In the genomic region with DNA sequence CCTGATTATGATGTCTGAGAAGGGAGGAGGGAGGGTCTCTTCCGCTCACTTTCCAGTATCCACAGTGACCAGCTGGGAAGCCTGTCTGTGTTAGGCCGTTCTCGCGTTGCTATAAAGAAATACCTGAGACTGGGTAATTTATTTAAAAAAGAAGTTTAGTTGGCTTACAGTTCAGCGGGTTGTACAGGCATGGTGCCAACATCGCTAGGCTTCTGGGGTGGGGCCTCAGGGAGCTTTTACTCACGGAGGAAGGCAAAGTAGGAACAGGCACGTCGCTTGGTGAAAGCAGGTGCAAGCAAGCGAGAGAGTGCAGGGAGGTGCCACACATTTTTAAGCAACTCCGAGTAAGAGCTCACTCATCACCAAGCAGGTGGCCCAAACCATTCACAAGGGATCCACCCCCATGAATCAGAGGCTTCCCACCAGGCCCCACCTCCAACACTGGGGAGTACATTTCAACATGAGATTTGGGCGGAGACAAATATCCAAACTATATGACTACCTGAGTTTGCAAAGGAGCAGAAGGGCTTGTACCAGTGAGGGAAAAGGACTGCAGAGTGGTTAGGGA, we compare ENCODE assay signal across 10 cellular contexts.
DNase-seq lines count a peak whose midpoint lies in the region; ATAC-seq and TF ChIP-seq lines count a peak whose summit lies in the region.
"Had no signal": no experiment of that assay in that cellular context is flagged by ENCODE, and none has a peak within 500 bp of the region (broad histone marks: within the 10 kb centered on the region; RNA-seq: fewer than 3 reads in every experiment).

No MANE protein-coding gene starts in this region.

- TF ChIP-seq CTCF in GM23338 (conservative IDR thresholded peaks at IDR 0.05; ENCODE audit: low read depth in 2 of 2) = no peak

- no peaks in the 10 kb centered on the region for H3K27me3 ChIP-seq in GM23338 (ENCODE audit: insufficient read depth)
- no peaks in the 10 kb centered on the region for H3K27me3 ChIP-seq in Karpas-422 (ENCODE audit: low read length)

- H3K9me3 Mint-ChIP-seq in GM23338 = no peaks in the 10 kb centered on the region
- H3K9me3 Mint-ChIP-seq in activated CD4-positive, alpha-beta memory T cell treated with anti-CD3 and anti-CD28 coated beads, Interleukin-2, amount 10 ng/mL, durations not matched to agents 7 days and 5 days = no peaks in the 10 kb centered on the region
- no peaks in the 10 kb centered on the region for H3K9me3 Mint-ChIP-seq in T-helper 2 cell treated with Interferon-gamma antibody and Interleukin-4, amounts not matched to agents 5 μg/mL and 100 μg/mL, for 36 hours
- H3K9me3 Mint-ChIP-seq: activated naive CD4-positive, alpha-beta T cell treated with anti-CD3 and anti-CD28 coated beads, Interleukin-2, amount 50 U/mL, for 72 hours had no signal

- H3K36me3 ChIP-seq in GM23338 (ENCODE audit: insufficient read depth) (no peaks in the 10 kb centered on the region), Karpas-422 (ENCODE audit: insufficient read depth, low read length) (peaks cover 12% of the 10 kb centered on the region; the same call in 1 of the 2 replicates)

- H3K4me3 ChIP-seq in GM23338 (no peak overlapping the region), Karpas-422 (ENCODE audit: low read length) (no peak overlapping the region)

- H2AFZ ChIP-seq in GM23338 = no peak overlapping the region
- H2AFZ ChIP-seq in Karpas-422 (ENCODE audit: low read length) = no peak overlapping the region

- DNase-seq in GM23338 (ENCODE audit: low spot score) (no peak), Karpas-422 (peak; percentile 82), myocyte (ENCODE audit: low read depth) (peak; percentile 91), glomerular visceral epithelial cell (ENCODE audit: extremely low spot score) (no peak)
- no peak for DNase-seq in activated CD4-positive, alpha-beta memory T cell treated with anti-CD3 and anti-CD28 coated beads, Interleukin-2, amount 10 ng/mL, durations not matched to agents 7 days and 5 days
- DNase-seq in T-helper 2 cell treated with Interferon-gamma antibody and Interleukin-4, amounts not matched to agents 5 μg/mL and 100 μg/mL, for 36 hours (ENCODE audit: low spot score) = no peak
- DNase-seq: OCI-M1; stimulated activated naive CD4-positive, alpha-beta T cell treated with Interleukin-2 at 50 U/mL for 16 hours had no signal

- H3K27ac ChIP-seq in GM23338 (ENCODE audit: low read depth) (no peak overlapping the region), Karpas-422 (ENCODE audit: low read length) (peak overlapping the region; percentile 99)

- CTCF ChIA-PET in activated CD4-positive, alpha-beta memory T cell treated with anti-CD3 and anti-CD28 coated beads, Interleukin-2, amount 10 ng/mL, durations not matched to agents 7 days and 5 days (lab: Charles Lee) = interaction anchor here (2.6 kb wide), 1 partner anchor 10 kb away, joined by 11 read pairs; no protein-coding TSS in a partner anchor

- H3K9me3 ChIP-seq in Karpas-422 (ENCODE audit: low read length) = no peaks in the 10 kb centered on the region; the same call in 1 of the 2 replicates

- ATAC-seq in GM23338 = no peak
- ATAC-seq in HG03439 (IDR thresholded peaks at IDR 0.05; ENCODE audit: unreplicated experiment) = no peak

- H3F3A ChIP-seq in GM23338 (replicated peaks; ENCODE audit: low read depth) = no peaks in the 10 kb centered on the region

- no peaks in the 10 kb centered on the region for H3K36me3 Mint-ChIP-seq in GM23338 (ENCODE audit: low read depth)
- H3K36me3 Mint-ChIP-seq in activated CD4-positive, alpha-beta memory T cell treated with anti-CD3 and anti-CD28 coated beads, Interleukin-2, amount 10 ng/mL, durations not matched to agents 7 days and 5 days (ENCODE audit: low read depth) = no peaks in the 10 kb centered on the region
- peaks cover 3% of the 10 kb centered on the region for H3K36me3 Mint-ChIP-seq in T-helper 2 cell treated with Interferon-gamma antibody and Interleukin-4, amounts not matched to agents 5 μg/mL and 100 μg/mL, for 36 hours (ENCODE audit: low read depth)
- H3K36me3 Mint-ChIP-seq: activated naive CD4-positive, alpha-beta T cell treated with anti-CD3 and anti-CD28 coated beads, Interleukin-2, amount 50 U/mL, for 72 hours had no signal

- no peak overlapping the region for H3K4me3 Mint-ChIP-seq in GM23338
- H3K4me3 Mint-ChIP-seq in activated CD4-positive, alpha-beta memory T cell treated with anti-CD3 and anti-CD28 coated beads, Interleukin-2, amount 10 ng/mL, durations not matched to agents 7 days and 5 days = no peak overlapping the region
- no peak overlapping the region for H3K4me3 Mint-ChIP-seq in T-helper 2 cell treated with Interferon-gamma antibody and Interleukin-4, amounts not matched to agents 5 μg/mL and 100 μg/mL, for 36 hours

- peaks cover 13% of the 10 kb centered on the region for H3K4me1 ChIP-seq in GM23338 (ENCODE audit: insufficient read depth)
- H3K4me1 ChIP-seq in Karpas-422 (ENCODE audit: low read length) = peaks cover 79% of the 10 kb centered on the region

- peak overlapping the region; percentile 29; the same call in 1 of the 2 replicates for H3K27ac Mint-ChIP-seq in GM23338
- peak overlapping the region; percentile 29 for H3K27ac Mint-ChIP-seq in activated CD4-positive, alpha-beta memory T cell treated with anti-CD3 and anti-CD28 coated beads, Interleukin-2, amount 10 ng/mL, durations not matched to agents 7 days and 5 days
- no peak overlapping the region for H3K27ac Mint-ChIP-seq in T-helper 2 cell treated with Interferon-gamma antibody and Interleukin-4, amounts not matched to agents 5 μg/mL and 100 μg/mL, for 36 hours

- POLR2A ChIA-PET in activated CD4-positive, alpha-beta memory T cell treated with anti-CD3 and anti-CD28 coated beads, Interleukin-2, amount 10 ng/mL, durations not matched to agents 7 days and 5 days (lab: Charles Lee) = interaction anchor here (0.7 kb wide), 1 partner anchor 9 kb away, joined by 4 read pairs; no protein-coding TSS in a partner anchor

- H4K20me1 ChIP-seq in GM23338 (replicated peaks; ENCODE audit: insufficient read depth) (no peaks in the 10 kb centered on the region), Karpas-422 (ENCODE audit: insufficient read depth, low read depth, low read length) (no peaks in the 10 kb centered on the region)

- peaks cover 49% of the 10 kb centered on the region for H3K4me1 Mint-ChIP-seq in GM23338
- H3K4me1 Mint-ChIP-seq in activated CD4-positive, alpha-beta memory T cell treated with anti-CD3 and anti-CD28 coated beads, Interleukin-2, amount 10 ng/mL, durations not matched to agents 7 days and 5 days = peaks cover 61% of the 10 kb centered on the region
- peaks cover 35% of the 10 kb centered on the region for H3K4me1 Mint-ChIP-seq in T-helper 2 cell treated with Interferon-gamma antibody and Interleukin-4, amounts not matched to agents 5 μg/mL and 100 μg/mL, for 36 hours (ENCODE audit: low read depth)

- H3K79me2 ChIP-seq in GM23338 (replicated peaks; ENCODE audit: insufficient read depth) = no peaks in the 10 kb centered on the region
- peaks cover 24% of the 10 kb centered on the region; the same call in 1 of the 2 replicates for H3K79me2 ChIP-seq in Karpas-422 (ENCODE audit: low read length)

- H3K4me2 ChIP-seq in GM23338 (no peak overlapping the region), Karpas-422 (ENCODE audit: low read depth, low read length, poor library complexity, severe bottlenecking) (peak overlapping the region; percentile 21)

- peaks cover 10% of the 10 kb centered on the region for H3K27me3 Mint-ChIP-seq in GM23338 (ENCODE audit: insufficient read depth, low read depth, poor library complexity)
- no peaks in the 10 kb centered on the region for H3K27me3 Mint-ChIP-seq in activated CD4-positive, alpha-beta memory T cell treated with anti-CD3 and anti-CD28 coated beads, Interleukin-2, amount 10 ng/mL, durations not matched to agents 7 days and 5 days
- no peaks in the 10 kb centered on the region for H3K27me3 Mint-ChIP-seq in T-helper 2 cell treated with Interferon-gamma antibody and Interleukin-4, amounts not matched to agents 5 μg/mL and 100 μg/mL, for 36 hours (ENCODE audit: low read depth)

- peak overlapping the region; percentile 52 for H3K9ac ChIP-seq in Karpas-422 (ENCODE audit: low read length)

- no peaks in the 10 kb centered on the region for H3K9me2 ChIP-seq in GM23338 (ENCODE audit: insufficient read depth)
- no peaks in the 10 kb centered on the region for H3K9me2 ChIP-seq in Karpas-422 (replicated peaks; ENCODE audit: insufficient read depth, low read length)

Comparison
In these comparisons a context has a peak if more than half of its experiments do, and no peak if none do; other contexts are left out.
1. DNase-seq: peak in Karpas-422 (single experiment) and myocyte (single experiment); none in GM23338 (single experiment), activated CD4-positive, alpha-beta memory T cell treated with anti-CD3 and anti-CD28 coated beads, Interleukin-2, amount 10 ng/mL, durations not matched to agents 7 days and 5 days (single experiment), T-helper 2 cell treated with Interferon-gamma antibody and Interleukin-4, amounts not matched to agents 5 μg/mL and 100 μg/mL, for 36 hours (single experiment) and glomerular visceral epithelial cell (single experiment).